9 cellular contexts compared by ENCODE assay signal in the genomic region with DNA sequence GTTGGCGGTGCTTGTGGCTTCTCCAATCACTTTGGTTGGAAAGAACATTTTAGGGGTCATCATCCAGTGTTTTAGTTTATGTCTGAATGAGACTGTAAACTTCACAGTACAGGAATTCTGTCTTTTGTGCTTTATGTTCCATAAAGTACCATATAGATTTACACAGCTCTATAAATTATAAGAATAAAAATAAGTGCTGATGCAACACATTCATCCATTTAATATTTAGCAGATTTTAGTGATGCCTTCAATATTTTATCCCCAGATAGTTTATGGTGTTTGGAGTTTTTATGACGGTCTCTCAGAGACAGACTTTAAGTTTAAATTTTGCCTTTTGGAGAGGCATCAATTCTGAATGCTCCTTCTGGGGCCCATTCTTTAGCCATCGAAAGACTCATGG.
"Had no signal": no experiment of that assay in that cellular context is flagged by ENCODE, and none has a peak within 500 bp of the region (broad histone marks: within the 10 kb centered on the region; RNA-seq: fewer than 3 reads in every experiment).

No MANE protein-coding gene starts in this region.

- ATAC-seq: HCT116 had no signal

- H3K36me3 ChIP-seq: HAP-1 had no signal

- H3K9ac ChIP-seq: GM23248, KMS-11 had no signal

- DNase-seq: GM23248, GOT3, H7, HFFc6, KBM-7 had no signal

- H3K4me3 ChIP-seq: GM23248, HAP-1 had no signal

- H3K4me2 ChIP-seq: KMS-11 had no signal

- H3K9me3 ChIP-seq: HAP-1 had no signal

- H3K27ac ChIP-seq: GM23248, KMS-11 had no signal

- FAIRE-seq: HTR-8/SVneo had no signal

- H2AFZ ChIP-seq: GM23248 had no signal
